19 cellular contexts compared by ENCODE assay signal in genomic region chr3:128197855-128198254, GRCh38. TPM values are rescaled to one million over a fixed set of nuclear protein-coding genes. Genes with fewer than 3 reads are reported as not detected.
DNase-seq lines count a peak whose midpoint lies in the region.
"Had no signal": no experiment of that assay in that cellular context is flagged by ENCODE, and none has a peak within 500 bp of the region (broad histone marks: within the 10 kb centered on the region; RNA-seq: fewer than 3 reads in every experiment).

No MANE protein-coding gene starts in this region.

- DNase-seq in COLO829 (ENCODE audit: low spot score) (peak; percentile 89), RPMI7951 (ENCODE audit: low read depth) (peak; percentile 29), medulla oblongata (ENCODE audit: extremely low spot score) (peak; percentile 29), pons (ENCODE audit: low spot score) (peak; percentile 66), DMS53 (lab: John Stamatoyannopoulos, UW) (no peak), T1000 (lab: John Stamatoyannopoulos, UW) (no peak), NCI-H2107 treated with DMSO at 0.1 percent for 48 hours (lab: John Stamatoyannopoulos, UW; ENCODE audit: unreplicated experiment) (no peak), NCI-H187 treated with DMSO at 0.1 percent for 48 hours (lab: John Stamatoyannopoulos, UW) (no peak)
- DNase-seq: CD4-positive, alpha-beta memory T cell; HFFc6; Kasumi-1; MM.1S; NCI-H1092 treated with DMSO at 0.1 percent for 48 hours; NCI-H2107; NCI-H226; NCI-H69; OCI-M1; RPMI8226; SIG-M5 had no signal

RNA-seq across cellular contexts. Expression of gene EEFSEC, which starts 44.6 kb away (rescaled TPM):
- 11.1 and 12.6 TPM in 2 replicates for total RNA-seq in RPMI7951 (2014; rRNA removed; shearing (Covaris generic))

Comparison
In these comparisons a context has a peak if more than half of its experiments do, and no peak if none do; other contexts are left out.
1. DNase-seq: peak in COLO829 (single experiment), RPMI7951 (single experiment), medulla oblongata (single experiment) and pons (single experiment); none in DMS53 (single experiment), T1000 (single experiment), NCI-H2107 treated with DMSO at 0.1 percent for 48 hours (single experiment) and NCI-H187 treated with DMSO at 0.1 percent for 48 hours (single experiment).